In the genomic region with DNA sequence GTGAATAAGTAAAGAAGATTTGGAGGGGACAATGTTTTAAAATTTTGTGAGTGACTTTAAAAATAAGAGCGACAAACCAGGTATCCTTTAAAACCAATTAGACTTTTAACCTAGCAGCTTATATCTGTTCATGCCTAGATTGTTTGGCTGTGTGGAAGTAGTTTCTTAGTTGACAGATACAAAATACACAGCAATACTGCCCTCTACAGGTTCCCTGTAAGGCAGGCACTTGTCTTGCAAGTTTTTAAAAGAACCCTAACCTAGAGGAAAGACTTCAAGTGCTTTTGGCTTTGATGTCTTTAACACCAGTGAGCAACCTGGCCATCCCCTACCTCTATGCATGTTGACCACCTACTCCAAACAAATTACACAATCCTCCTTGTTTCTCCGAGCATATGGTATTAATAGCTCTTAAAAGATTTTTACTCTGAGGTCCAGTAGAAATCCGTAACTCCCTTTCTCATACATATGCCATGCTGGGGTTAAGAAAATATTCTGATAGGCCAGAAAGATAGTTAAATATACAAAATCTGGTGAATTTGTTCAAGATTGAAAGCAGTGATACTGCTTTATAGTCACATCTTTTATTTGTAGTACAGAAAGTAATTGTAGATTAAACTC, we compare ENCODE assay signal across 9 cellular contexts.
A peak's percentile ranks its signal among the peaks of the same experiment; 100 is the strongest.
DNase-seq lines count a peak whose midpoint lies in the region; ATAC-seq, FAIRE-seq and TF ChIP-seq lines count a peak whose summit lies in the region.
"Had no signal": no experiment of that assay in that cellular context is flagged by ENCODE, and none has a peak within 500 bp of the region (broad histone marks: within the 10 kb centered on the region; RNA-seq: fewer than 3 reads in every experiment).

No MANE protein-coding gene starts in this region.

- H3K9ac ChIP-seq in Loucy (ENCODE audit: low read depth, low read length, poor library complexity, severe bottlenecking) (no peak overlapping the region), PC-3 (ENCODE audit: low read length) (no peak overlapping the region), H1 (replicated peaks in 1 of 4; ENCODE audit: extremely low read depth in 1 of 4, low read depth in 3 of 4, low read length in 3 of 4) (no peak overlapping the region)

- H2AFZ ChIP-seq in Loucy (ENCODE audit: low read length): no peak overlapping the region
- no peak overlapping the region for H2AFZ ChIP-seq in PC-3 (ENCODE audit: low read length)
- no peak overlapping the region for H2AFZ ChIP-seq in H1 (ENCODE audit: low read length)

- H2BK20ac ChIP-seq in H1 (ENCODE audit: low read length): no peak overlapping the region

- WGBS in H1 (ENCODE audit: extremely low coverage in 1 of 2, insufficient coverage in 1 of 2, insufficient read length in 1 of 2, insufficient replicate concordance in 2 of 2, low coverage in 1 of 2, low lambda C conversion rate in 2 of 2, missing lambda C conversion rate in 1 of 2), 2 experiments: 53% methylated on average over 3 of the region's 3 CpGs; no CpG with 5 or more reads in 1 of the 2 experiments

- H3K36me3 ChIP-seq in HEK293 (ENCODE audit: control insufficient read depth in 2 of 2, insufficient read depth in 1 of 2, low read length in 2 of 2) (no peaks in the 10 kb centered on the region), Loucy (ENCODE audit: insufficient read depth, low read length) (no peaks in the 10 kb centered on the region), PC-3 (ENCODE audit: low read depth, low read length) (no peaks in the 10 kb centered on the region), H1 (ENCODE audit: control insufficient read depth in 2 of 4, insufficient read depth in 4 of 4, low read length in 3 of 4) (no peaks in the 10 kb centered on the region)

- H2AK5ac ChIP-seq in H1 (ENCODE audit: low read depth, low read length): no peak overlapping the region

- H3K4me1 ChIP-seq in HEK293 (ENCODE audit: control insufficient read depth, insufficient read depth, low read length) (0 out of 2 replicates have a peak, but pooled peaks cover 2% of the 10 kb centered on the region), Loucy (ENCODE audit: insufficient read depth, low read length, poor library complexity, severe bottlenecking) (no peaks in the 10 kb centered on the region), PC-3 (ENCODE audit: insufficient read depth, low read length) (peaks cover 18% of the 10 kb centered on the region), H1 (replicated peaks in 1 of 4; ENCODE audit: control insufficient read depth in 3 of 4, insufficient read depth in 4 of 4, low read length in 3 of 4) (no peaks in the 10 kb centered on the region)

- peak; percentile 88 to 89 for TF ChIP-seq RAD21 in H1 (IDR thresholded peaks at IDR 0.05 in 1 of 2, conservative IDR thresholded peaks at IDR 0.05 in 1 of 2; ENCODE audit: low read depth in 2 of 2, low read length in 2 of 2)

- POLR2A ChIA-PET in activated CD4-positive, alpha-beta T cell treated with anti-CD3 and anti-CD28 coated beads, Interleukin-2, amount 10 ng/mL, durations not matched to agents 7 days and 5 days (lab: Charles Lee): no interaction called here
- POLR2A ChIA-PET in HEK293 (lab: Yijun Ruan, JAX): no interaction called here
- POLR2A ChIA-PET in PC-3 (lab: Charles Lee; ENCODE audit: unreplicated experiment): interaction anchor here (0.6 kb wide), 1 partner anchor 226 kb away, joined by 4 read pairs; no protein-coding TSS in a partner anchor
- POLR2A ChIA-PET in H1 (lab: Charles Lee; ENCODE audit: partially characterized antibody): no interaction called here

- H3K4me3 Mint-ChIP-seq in activated CD4-positive, alpha-beta T cell treated with anti-CD3 and anti-CD28 coated beads, Interleukin-2, amount 10 ng/mL, durations not matched to agents 7 days and 5 days: no peak overlapping the region
- H3K4me3 Mint-ChIP-seq: CD4-positive, CD25-positive, alpha-beta regulatory T cell had no signal

- H3K23ac ChIP-seq in H1 (ENCODE audit: insufficient read length): no peak overlapping the region

- H4K20me1 ChIP-seq in Loucy (ENCODE audit: insufficient read depth, low read length, poor library complexity, severe bottlenecking) (no peaks in the 10 kb centered on the region), PC-3 (ENCODE audit: low read length) (no peaks in the 10 kb centered on the region), H1 (replicated peaks in 1 of 2; ENCODE audit: control insufficient read depth in 1 of 2, insufficient read depth in 2 of 2, low read length in 2 of 2) (no peaks in the 10 kb centered on the region)

- no peak for TF ChIP-seq POLR2A in H1 (IDR thresholded peaks at IDR 0.05; ENCODE audit: control extremely low read depth in 1 of 2, low read depth in 2 of 2, low read length in 2 of 2)

- H3F3A ChIP-seq in Loucy (ENCODE audit: low read depth) (no peaks in the 10 kb centered on the region), PC-3 (ENCODE audit: low read length, unreplicated experiment) (no peaks in the 10 kb centered on the region)

- H3K79me2 ChIP-seq in Loucy (ENCODE audit: insufficient read depth, low read length): no peaks in the 10 kb centered on the region
- H3K79me2 ChIP-seq in PC-3 (ENCODE audit: low read length): no peaks in the 10 kb centered on the region
- H3K79me2 ChIP-seq in H1 (ENCODE audit: control insufficient read depth in 1 of 2, insufficient read depth in 2 of 2, low read length in 2 of 2): no peaks in the 10 kb centered on the region

- no peak overlapping the region for H2BK12ac ChIP-seq in H1 (ENCODE audit: low read depth, low read length)

- H3K4me3 ChIP-seq in HEK293 (ENCODE audit: low read depth, low read length): no peak overlapping the region
- H3K4me3 ChIP-seq in Loucy (ENCODE audit: low read length, poor library complexity, severe bottlenecking): no peak overlapping the region
- H3K4me3 ChIP-seq in PC-3 (ENCODE audit: low read length): no peak overlapping the region
- H3K4me3 ChIP-seq in H1 (ENCODE audit: extremely low read depth in 1 of 4, insufficient read depth in 2 of 4, low read depth in 3 of 4, low read length in 4 of 4): no peak overlapping the region

- TF ChIP-seq CTCF in HEK293 (tag by site-specific recombination; IDR thresholded peaks at IDR 0.05): no peak
- TF ChIP-seq CTCF in Loucy (conservative IDR thresholded peaks at IDR 0.05; ENCODE audit: low read length): peak; percentile 95
- peak; percentile 81 for TF ChIP-seq CTCF in PC-3 (conservative IDR thresholded peaks at IDR 0.05; ENCODE audit: low read depth, low read length)
- TF ChIP-seq CTCF in H1 (IDR thresholded peaks at IDR 0.05; ENCODE audit: control extremely low read depth in 1 of 3, insufficient read depth in 1 of 3, low read depth in 1 of 3, low read length in 3 of 3): peak in 2 of 3 experiments; percentile 56 to 79; a peak in 2 of 4 replicates

- H4K5ac ChIP-seq in H1 (ENCODE audit: insufficient read length, low read depth, low read length): no peak overlapping the region

- no peak overlapping the region for H2BK120ac ChIP-seq in H1 (replicated peaks; ENCODE audit: low read depth, low read length)

- H4K91ac ChIP-seq in H1 (replicated peaks; ENCODE audit: insufficient read length, low read length): no peak overlapping the region

- no peak overlapping the region for H3K56ac ChIP-seq in H1 (replicated peaks; ENCODE audit: insufficient read length, low read depth, low read length)

- H4K8ac ChIP-seq in H1 (ENCODE audit: extremely low read depth, insufficient read depth, low read length): no peak overlapping the region

- no peak overlapping the region for H3K4ac ChIP-seq in H1 (replicated peaks; ENCODE audit: insufficient read length, low read depth, low read length)

- H2BK15ac ChIP-seq in H1 (ENCODE audit: low read length): no peak overlapping the region

- H3K4me1 Mint-ChIP-seq in activated CD4-positive, alpha-beta T cell treated with anti-CD3 and anti-CD28 coated beads, Interleukin-2, amount 10 ng/mL, durations not matched to agents 7 days and 5 days: no peaks in the 10 kb centered on the region
- H3K4me1 Mint-ChIP-seq: CD4-positive, CD25-positive, alpha-beta regulatory T cell had no signal

- no peaks in the 10 kb centered on the region for H3K23me2 ChIP-seq in H1 (ENCODE audit: low read depth, low read length)

- no peaks in the 10 kb centered on the region for H3K27me3 Mint-ChIP-seq in activated CD4-positive, alpha-beta T cell treated with anti-CD3 and anti-CD28 coated beads, Interleukin-2, amount 10 ng/mL, durations not matched to agents 7 days and 5 days
- H3K27me3 Mint-ChIP-seq: CD4-positive, CD25-positive, alpha-beta regulatory T cell had no signal

- H3K9me2 ChIP-seq in Loucy (replicated peaks; ENCODE audit: low read depth, low read length): no peaks in the 10 kb centered on the region
- H3K9me2 ChIP-seq in PC-3 (replicated peaks; ENCODE audit: low read length): no peaks in the 10 kb centered on the region

- FAIRE-seq in H1 (lab: Jason Lieb, UNC): peak; percentile 96

- DNase-seq in activated CD4-positive, alpha-beta T cell treated with anti-CD3 and anti-CD28 coated beads, Interleukin-2, amount 10 ng/mL, durations not matched to agents 7 days and 5 days: peak; percentile 27
- DNase-seq in activated CD4-positive, alpha-beta T cell treated with anti-CD3 and anti-CD28 coated beads for 4 hours: no peak
- DNase-seq in PC-3 (peak; percentile 75), H1 (ENCODE audit: low read depth in 1 of 2, low spot score in 2 of 2) (no peak), medulla oblongata (ENCODE audit: extremely low spot score) (peak; percentile 91), T-helper 9 cell (no peak)

- H3K9me3 ChIP-seq in HEK293 (ENCODE audit: control insufficient read depth, insufficient read depth, low read depth, low read length) (no peaks in the 10 kb centered on the region), Loucy (ENCODE audit: insufficient read depth, low read depth, low read length) (no peaks in the 10 kb centered on the region), PC-3 (ENCODE audit: low read length) (no peaks in the 10 kb centered on the region), H1 (ENCODE audit: insufficient read depth in 2 of 2, low read depth in 1 of 2, low read length in 1 of 2) (no peaks in the 10 kb centered on the region)

- ATAC-seq in PC-3: peak; percentile 68

- H3K4me2 ChIP-seq in Loucy (ENCODE audit: low read depth, low read length, poor library complexity, severe bottlenecking): no peak overlapping the region
- H3K4me2 ChIP-seq in PC-3 (ENCODE audit: low read length): no peak overlapping the region
- no peak overlapping the region for H3K4me2 ChIP-seq in H1 (ENCODE audit: insufficient read depth in 1 of 2, low read depth in 2 of 2, low read length in 2 of 2)

- H3K27me3 ChIP-seq in Loucy (ENCODE audit: insufficient read depth, low read length, poor library complexity, severe bottlenecking) (no peaks in the 10 kb centered on the region), PC-3 (ENCODE audit: low read length) (no peaks in the 10 kb centered on the region), H1 (replicated peaks in 1 of 4; ENCODE audit: control insufficient read depth in 3 of 4, extremely low read depth in 1 of 4, insufficient read depth in 3 of 4, low read length in 3 of 4) (no peaks in the 10 kb centered on the region)

- CTCF ChIA-PET in activated CD4-positive, alpha-beta T cell treated with anti-CD3 and anti-CD28 coated beads, Interleukin-2, amount 10 ng/mL, durations not matched to agents 7 days and 5 days (lab: Charles Lee): no interaction called here
- CTCF ChIA-PET in HEK293 (lab: Yijun Ruan, JAX) (interaction anchor here (0.5 to 2.5 kb wide), 20 partner anchors 9 to 1451 kb away, joined by 3 to 11 read pairs (median 4); a partner anchor contains a TSS), PC-3 (lab: Charles Lee) (interaction anchor here (0.6 to 1.0 kb wide), 4 partner anchors 221 to 379 kb away, joined by 3 to 5 read pairs (median 4); a partner anchor contains a TSS), H1 (lab: Charles Lee; ENCODE audit: partially characterized antibody) (interaction anchor here (0.6 to 3.0 kb wide), 39 partner anchors 9 to 665 kb away, joined by 3 to 16 read pairs (median 4); no protein-coding TSS in a partner anchor)

- H3K18ac ChIP-seq in H1 (ENCODE audit: extremely low read depth, low read length): no peak overlapping the region

- no peaks in the 10 kb centered on the region for H3K36me3 Mint-ChIP-seq in activated CD4-positive, alpha-beta T cell treated with anti-CD3 and anti-CD28 coated beads, Interleukin-2, amount 10 ng/mL, durations not matched to agents 7 days and 5 days (ENCODE audit: low read depth)
- H3K36me3 Mint-ChIP-seq: CD4-positive, CD25-positive, alpha-beta regulatory T cell had no signal

- H2BK5ac ChIP-seq in H1 (ENCODE audit: low read depth, low read length): no peak overlapping the region

- H3K14ac ChIP-seq in H1 (ENCODE audit: insufficient read length): no peak overlapping the region

- intact Hi-C loops in PC-3 (cut with micrococcal nuclease): loop anchor here (1.0 to 10.0 kb wide), 7 partner anchors 93 to 663 kb away; a partner anchor contains a TSS

- H3K27ac ChIP-seq in HEK293 (ENCODE audit: extremely low read depth, low read depth, low read length) (no peak overlapping the region), PC-3 (ENCODE audit: low read length) (no peak overlapping the region), H1 (ENCODE audit: low read depth, low read length) (no peak overlapping the region)

- no peak for TF ChIP-seq EP300 in H1 (IDR thresholded peaks at IDR 0.05; ENCODE audit: borderline replicate concordance in 1 of 2, low read depth in 2 of 2, low read length in 2 of 2)

- no TSS peak for BruUV-seq in PC-3 (replicated peaks; lab: Mats Ljungman, UMichigan)

- no peaks in the 10 kb centered on the region for H3K9me3 Mint-ChIP-seq in activated CD4-positive, alpha-beta T cell treated with anti-CD3 and anti-CD28 coated beads, Interleukin-2, amount 10 ng/mL, durations not matched to agents 7 days and 5 days

- no peak overlapping the region for H3K27ac Mint-ChIP-seq in activated CD4-positive, alpha-beta T cell treated with anti-CD3 and anti-CD28 coated beads, Interleukin-2, amount 10 ng/mL, durations not matched to agents 7 days and 5 days
- H3K27ac Mint-ChIP-seq: CD4-positive, CD25-positive, alpha-beta regulatory T cell had no signal

- no peaks in the 10 kb centered on the region for H3K79me1 ChIP-seq in H1 (ENCODE audit: low read depth, low read length)

Comparison
In these comparisons a context has a peak if more than half of its experiments do, and no peak if none do; other contexts are left out.
1. DNase-seq: peak in activated CD4-positive, alpha-beta T cell treated with anti-CD3 and anti-CD28 coated beads, Interleukin-2, amount 10 ng/mL, durations not matched to agents 7 days and 5 days (single experiment), PC-3 (single experiment) and medulla oblongata (single experiment); none in activated CD4-positive, alpha-beta T cell treated with anti-CD3 and anti-CD28 coated beads for 4 hours (0 of 2), H1 (0 of 2) and T-helper 9 cell (single experiment).